17 cellular contexts compared by ENCODE assay signal in the genomic region with DNA sequence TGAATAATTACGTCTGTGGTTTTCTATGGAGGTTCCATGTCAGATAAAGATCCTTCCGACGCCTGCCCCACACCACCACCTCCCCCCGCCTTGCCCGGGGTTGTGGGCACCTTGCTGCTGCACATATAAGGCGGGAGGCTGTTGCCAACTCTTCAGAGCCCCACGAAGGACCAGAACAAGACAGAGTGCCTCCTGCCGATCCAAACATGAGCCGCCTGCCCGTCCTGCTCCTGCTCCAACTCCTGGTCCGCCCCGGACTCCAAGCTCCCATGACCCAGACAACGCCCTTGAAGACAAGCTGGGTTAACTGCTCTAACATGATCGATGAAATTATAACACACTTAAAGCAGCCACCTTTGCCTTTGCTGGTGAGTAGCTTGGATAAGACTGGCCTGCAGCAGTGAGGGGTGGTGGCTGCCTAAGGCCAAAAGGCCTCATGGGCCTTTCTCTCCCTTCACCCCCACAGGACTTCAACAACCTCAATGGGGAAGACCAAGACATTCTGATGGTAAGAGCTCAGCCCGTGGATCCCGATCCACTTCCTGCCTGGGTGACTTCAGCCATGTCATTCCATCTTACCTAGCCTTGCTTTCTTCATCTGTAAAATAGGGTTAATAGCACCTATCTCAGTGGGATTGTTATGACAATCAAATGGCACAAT. TPM values are rescaled to one million over a fixed set of nuclear protein-coding genes. Genes with fewer than 3 reads are reported as not detected.
DNase-seq lines count a peak whose midpoint lies in the region; ATAC-seq and TF ChIP-seq lines count a peak whose summit lies in the region.
"Had no signal": no experiment of that assay in that cellular context is flagged by ENCODE, and none has a peak within 500 bp of the region (broad histone marks: within the 10 kb centered on the region; RNA-seq: fewer than 3 reads in every experiment).

A gene with protein sequence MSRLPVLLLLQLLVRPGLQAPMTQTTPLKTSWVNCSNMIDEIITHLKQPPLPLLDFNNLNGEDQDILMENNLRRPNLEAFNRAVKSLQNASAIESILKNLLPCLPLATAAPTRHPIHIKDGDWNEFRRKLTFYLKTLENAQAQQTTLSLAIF (plus strand): TSS at position 155 of the 661 bp plus-strand sequence. CDS start 52 bp downstream, at position 207.

- H3K36me3 Mint-ChIP-seq in activated B cell treated with CpG ODN at 0.5 μM for 24 hours (ENCODE audit: low read depth): no peaks in the 10 kb centered on the region
- H3K36me3 Mint-ChIP-seq: activated naive CD4-positive, alpha-beta T cell treated with anti-CD3 and anti-CD28 coated beads, Interleukin-2, amount 50 U/mL, for 24 hours had no signal

- peaks cover 8% of the 10 kb centered on the region for H3K4me1 Mint-ChIP-seq in activated B cell treated with CpG ODN at 0.5 μM for 24 hours

- H3K36me3 ChIP-seq in body of pancreas (replicated peaks in 1 of 2; ENCODE audit: insufficient read depth in 1 of 2, low read depth in 2 of 2) (no peaks in the 10 kb centered on the region), spleen (no peaks in the 10 kb centered on the region)
- H3K36me3 ChIP-seq: colonic mucosa had no signal

- ATAC-seq in activated B cell treated with CpG ODN at 0.5 μM for 24 hours (ENCODE audit: low read depth): no peak
- no peak for ATAC-seq in body of pancreas
- no peak for ATAC-seq in GM21786 (IDR thresholded peaks at IDR 0.05; ENCODE audit: unreplicated experiment)
- ATAC-seq: esophagus mucosa had no signal

- no peak for TF ChIP-seq CTCF in activated B cell treated with CpG ODN at 0.5 μM for 24 hours (IDR thresholded peaks at IDR 0.05)
- no peak for TF ChIP-seq CTCF in body of pancreas (IDR thresholded peaks at IDR 0.05)
- no peak for TF ChIP-seq CTCF in spleen (IDR thresholded peaks at IDR 0.05 in 8 of 11, conservative IDR thresholded peaks at IDR 0.05 in 3 of 11)

- H3K27ac ChIP-seq in body of pancreas: no peak within 1 kb of the TSS
- no peak within 1 kb of the TSS for H3K27ac ChIP-seq in spleen
- H3K27ac ChIP-seq: colonic mucosa had no signal

- H3K27ac Mint-ChIP-seq in activated B cell treated with CpG ODN at 0.5 μM for 24 hours: no peak within 1 kb of the TSS
- H3K27ac Mint-ChIP-seq: activated naive CD4-positive, alpha-beta T cell treated with anti-CD3 and anti-CD28 coated beads, Interleukin-2, amount 50 U/mL, for 24 hours had no signal

- intact Hi-C loops in activated B cell treated with CpG ODN at 0.5 μM for 24 hours (cut with micrococcal nuclease) (no loop called here), body of pancreas (cut with DNase I) (no loop called here), spleen (cut with DNase I; ENCODE audit: low total_unique reads) (no loop called here)

- no peaks in the 10 kb centered on the region for H3K9me3 ChIP-seq in body of pancreas
- H3K9me3 ChIP-seq in spleen: no peaks in the 10 kb centered on the region
- H3K9me3 ChIP-seq: colonic mucosa had no signal

- POLR2A ChIA-PET in activated B cell treated with CpG ODN at 0.5 μM for 24 hours (lab: Charles Lee): no interaction called here

- peak; percentile 5 for DNase-seq in activated CD4-positive, alpha-beta T cell treated with anti-CD3 and anti-CD28 coated beads for 1 hour
- no peak for DNase-seq in activated CD4-positive, alpha-beta T cell treated with anti-CD3 and anti-CD28 coated beads, Interleukin-2, amount 50 U/mL, for 4 hours
- DNase-seq in activated B cell treated with CpG ODN at 0.5 μM for 24 hours: peak; percentile 7
- peak in 3 of 4 donors; percentile 2 to 10 (median 2) for DNase-seq in body of pancreas
- peak; percentile 68 for DNase-seq in spleen
- DNase-seq in SW 1271 (lab: John Stamatoyannopoulos, UW): no peak
- no peak for DNase-seq in HUDEP-2 (lab: John Stamatoyannopoulos, UW; ENCODE audit: unreplicated experiment in 76 of 76)
- DNase-seq: colonic mucosa, small intestine, substantia nigra had no signal

- no peak within 1 kb of the TSS for H3K4me3 Mint-ChIP-seq in activated B cell treated with CpG ODN at 0.5 μM for 24 hours
- H3K4me3 Mint-ChIP-seq: activated naive CD4-positive, alpha-beta T cell treated with anti-CD3 and anti-CD28 coated beads, Interleukin-2, amount 50 U/mL, for 24 hours had no signal

- no peak within 1 kb of the TSS for H3K4me3 ChIP-seq in body of pancreas
- no peak within 1 kb of the TSS for H3K4me3 ChIP-seq in spleen
- H3K4me3 ChIP-seq: colonic mucosa had no signal

- H3K4me1 ChIP-seq in body of pancreas (no peaks in the 10 kb centered on the region), spleen (peaks cover 0 to 22% (median 5%) of the 10 kb centered on the region in 6 donors)
- H3K4me1 ChIP-seq: colonic mucosa had no signal

- H3K27me3 ChIP-seq in body of pancreas (no peaks in the 10 kb centered on the region), spleen (replicated peaks in 1 of 7) (peaks cover 0 to 4% (median 0%) of the 10 kb centered on the region in 7 donors)
- H3K27me3 ChIP-seq: colonic mucosa had no signal

- whole genome bisulfite sequencing in body of pancreas, 2 donors: 77 to 81% methylated on average over 13 to 16 of the region's 16 CpGs
- WGBS in spleen, 5 donors: 75 to 91% (median 88%) methylated on average over 16 of the region's 16 CpGs

- TF ChIP-seq POLR2A in body of pancreas (IDR thresholded peaks at IDR 0.05) (no peak), spleen (IDR thresholded peaks at IDR 0.05) (no peak)

- H3K9me3 Mint-ChIP-seq in activated B cell treated with CpG ODN at 0.5 μM for 24 hours: no peaks in the 10 kb centered on the region
- H3K9me3 Mint-ChIP-seq: activated naive CD4-positive, alpha-beta T cell treated with anti-CD3 and anti-CD28 coated beads, Interleukin-2, amount 50 U/mL, for 24 hours had no signal

- CTCF ChIA-PET in activated B cell treated with CpG ODN at 0.5 μM for 24 hours (lab: Charles Lee): interaction anchor here (1.2 to 8.4 kb wide), 2 partner anchors 10 to 471 kb away, joined by 3 to 94 read pairs; no protein-coding TSS in a partner anchor

- no peaks in the 10 kb centered on the region for H3K27me3 Mint-ChIP-seq in activated B cell treated with CpG ODN at 0.5 μM for 24 hours
- H3K27me3 Mint-ChIP-seq: activated naive CD4-positive, alpha-beta T cell treated with anti-CD3 and anti-CD28 coated beads, Interleukin-2, amount 50 U/mL, for 24 hours had no signal

RNA-seq across cellular contexts. Expression of the gene that starts here (rescaled TPM):
- total RNA-seq in activated B cell treated with CpG ODN at 0.5 μM for 24 hours: not detected in 2 replicates
- total RNA-seq in body of pancreas: not detected
- total RNA-seq in spleen: not detected
- not detected for polyA plus RNA-seq in spleen
- total RNA-seq: A172, esophagus mucosa, lower leg skin, MCF 10A, SK-MEL-5 had no signal
- polyA plus RNA-seq: small intestine had no signal

Comparison
In these comparisons a context has a peak if more than half of its experiments do, and no peak if none do; other contexts are left out.
1. Peak in DNase-seq in activated B cell treated with CpG ODN at 0.5 μM for 24 hours; RNA of the gene not detected or under 1 TPM.
2. Peak in DNase-seq in body of pancreas; RNA of the gene not detected or under 1 TPM.
3. Peak in DNase-seq in spleen; RNA of the gene not detected or under 1 TPM.